In genomic region chr15:101607102-101607501, GRCh38 we compare ENCODE assay signal across 1 cellular context.
TF ChIP-seq lines count a peak whose summit lies in the region.

No MANE protein-coding gene starts in this region.

TF ChIP-seq in HepG2, 621 proteins besides CTCF, POLR2A, EP300 and RAD21 (continued from another document):
- TF ChIP-seq GPBP1L1 (CRISPR knock-in tag; IDR thresholded peaks at IDR 0.05) (no peak), SALL2 (CRISPR knock-in tag; IDR thresholded peaks at IDR 0.05) (no peak), ZNF790 (CRISPR knock-in tag; IDR thresholded peaks at IDR 0.05; ENCODE audit: borderline replicate concordance) (no peak)
